Comparison of ENCODE assay signal across 16 cellular contexts in genomic region chr3:33392144-33392543, GRCh38. TPM values are rescaled to one million over a fixed set of nuclear protein-coding genes. Genes with fewer than 3 reads are reported as not detected.
A peak's percentile ranks its signal among the peaks of the same experiment; 100 is the strongest.
DNase-seq lines count a peak whose midpoint lies in the region; ATAC-seq, FAIRE-seq and TF ChIP-seq lines count a peak whose summit lies in the region.
"Had no signal": no experiment of that assay in that cellular context is flagged by ENCODE, and none has a peak within 500 bp of the region (broad histone marks: within the 10 kb centered on the region; RNA-seq: fewer than 3 reads in every experiment).

No MANE protein-coding gene starts in this region.

- no peak overlapping the region for H3K4me3 Mint-ChIP-seq in CD4-positive, alpha-beta memory T cell
- H3K4me3 Mint-ChIP-seq in natural killer cell treated with Interleukin-12 subunit alpha and Interleukin-12 subunit beta and Interleukin-15 and Interleukin-18, amount 100 ng/mL, for 72 hours: no peak overlapping the region
- H3K4me3 Mint-ChIP-seq: activated naive CD4-positive, alpha-beta T cell treated with anti-CD3 and anti-CD28 coated beads, Interleukin-2, amount 10 ng/mL, durations not matched to agents 7 days and 5 days had no signal

- H4K20me1 ChIP-seq in IMR-90 (ENCODE audit: insufficient read depth, low read length): peaks cover 4% of the 10 kb centered on the region; the same call in 1 of the 2 replicates

- FAIRE-seq in pancreas (lab: Jason Lieb, UNC): no peak

- dilution Hi-C loops in IMR-90 (cut with HindIII; ENCODE audit: low sequenced_read_pairs, unreplicated experiment): loop anchor here (25.0 kb wide), 1 partner anchor 255 kb away; no protein-coding TSS in a partner anchor

- no peak overlapping the region; a peak in 1 of 4 replicates for H4K8ac ChIP-seq in IMR-90 (ENCODE audit: low read depth in 2 of 2, low read length in 2 of 2)

- H3K27ac Mint-ChIP-seq in CD4-positive, alpha-beta memory T cell: peak overlapping the region in 5 of 7 donors; percentile 37 to 80 (median 65)
- H3K27ac Mint-ChIP-seq in natural killer cell treated with Interleukin-12 subunit alpha and Interleukin-12 subunit beta and Interleukin-15 and Interleukin-18, amount 100 ng/mL, for 72 hours: peak overlapping the region; percentile 57 to 62

- H3K36me3 ChIP-seq in CD4-positive, alpha-beta memory T cell (ENCODE audit: insufficient read depth, low read length): peaks cover 50% of the 10 kb centered on the region
- H3K36me3 ChIP-seq in IMR-90 (ENCODE audit: control insufficient read depth, insufficient read depth, low read length) (peaks cover 35% of the 10 kb centered on the region), ascending aorta (peaks cover 25 to 71% of the 10 kb centered on the region in 2 donors), pancreas (peaks cover 0 to 27% (median 26%) of the 10 kb centered on the region in 3 donors), adrenal gland (replicated peaks in 1 of 2) (peaks cover 0 to 78% of the 10 kb centered on the region in 2 donors)

- no peak overlapping the region for H3K4me3 ChIP-seq in CD4-positive, alpha-beta memory T cell (ENCODE audit: low read length in 2 of 2)
- H3K4me3 ChIP-seq in IMR-90 (ENCODE audit: insufficient read depth, low read depth, low read length) (no peak overlapping the region), ascending aorta (no peak overlapping the region), pancreas (no peak overlapping the region), adrenal gland (no peak overlapping the region)
- H3K4me3 ChIP-seq: BLaER1, left ventricle myocardium inferior, testis had no signal

- no peak overlapping the region for H3K9ac ChIP-seq in IMR-90 (ENCODE audit: low read depth, low read length)
- H3K9ac ChIP-seq: BLaER1 had no signal

- intact Hi-C loops in CD4-positive, alpha-beta memory T cell (cut with micrococcal nuclease): no loop called here
- intact Hi-C loops in IMR-90 (cut with micrococcal nuclease) (loop anchor here (5.0 kb wide), 1 partner anchor 45 kb away; no protein-coding TSS in a partner anchor), ascending aorta (cut with DNase I) (loop anchor here (2.0 kb wide), 1 partner anchor 49 kb away; the partner anchor contains the start of gene UBP1), pancreas (cut with DNase I) (no loop called here), adrenal gland (cut with DNase I) (no loop called here)

- no peak overlapping the region; the same call in 1 of the 2 replicates for H3K4ac ChIP-seq in IMR-90 (ENCODE audit: low read depth, low read length)

- H3K14ac ChIP-seq in IMR-90 (replicated peaks; ENCODE audit: low read depth, low read length): no peak overlapping the region

- 0 out of 3 replicates have a peak overlapping the region, but pooled peaks have one; percentile 33 for H2BK15ac ChIP-seq in IMR-90 (ENCODE audit: low read depth, low read length)

- WGBS in IMR-90 (ENCODE audit: extremely low coverage in 2 of 2, insufficient read length in 1 of 2), 2 experiments: no CpG with 5 or more reads among the region's 4 CpGs
- WGBS in pancreas, 2 donors: 95 to 96% methylated on average over 4 of the region's 4 CpGs
- whole genome bisulfite sequencing in adrenal gland, 4 donors: 92 to 98% (median 95%) methylated on average over 4 of the region's 4 CpGs

- H3K4me1 Mint-ChIP-seq in CD4-positive, alpha-beta memory T cell: peaks cover 2 to 9% (median 5%) of the 10 kb centered on the region in 4 donors
- peaks cover 11 to 12% of the 10 kb centered on the region in 2 donors for H3K4me1 Mint-ChIP-seq in natural killer cell treated with Interleukin-12 subunit alpha and Interleukin-12 subunit beta and Interleukin-15 and Interleukin-18, amount 100 ng/mL, for 72 hours (ENCODE audit: low read depth in 2 of 2)

- H3K23ac ChIP-seq in IMR-90 (ENCODE audit: low read depth, low read length): no peak overlapping the region

- in situ Hi-C loops in IMR-90 (cut with MboI; ENCODE audit: low sequenced_read_pairs): loop anchor here (10.0 kb wide), 1 partner anchor 323 kb away; the partner anchor contains the start of gene CLASP2

- H3K27me3 Mint-ChIP-seq in CD4-positive, alpha-beta memory T cell: no peaks in the 10 kb centered on the region
- no peaks in the 10 kb centered on the region for H3K27me3 Mint-ChIP-seq in natural killer cell treated with Interleukin-12 subunit alpha and Interleukin-12 subunit beta and Interleukin-15 and Interleukin-18, amount 100 ng/mL, for 72 hours
- H3K27me3 Mint-ChIP-seq: activated naive CD4-positive, alpha-beta T cell treated with anti-CD3 and anti-CD28 coated beads, Interleukin-2, amount 10 ng/mL, durations not matched to agents 7 days and 5 days had no signal

- no TSS peak for BruUV-seq in IMR-90 (replicated peaks; lab: Mats Ljungman, UMichigan)

- no peak for TF ChIP-seq RAD21 in IMR-90 (IDR thresholded peaks at IDR 0.05; ENCODE audit: low read length)

- H2AK9ac ChIP-seq in IMR-90 (replicated peaks; ENCODE audit: low read depth, low read length, poor library complexity): no peak overlapping the region

- H2AFZ ChIP-seq in IMR-90 (replicated peaks; ENCODE audit: low read length, poor library complexity): no peak overlapping the region

- ATAC-seq in IMR-90 (ENCODE audit: low read depth): no peak
- ATAC-seq in natural killer cell treated with Interleukin-12 subunit alpha and Interleukin-12 subunit beta and Interleukin-15 and Interleukin-18, amount 100 ng/mL, for 72 hours: no peak
- ATAC-seq in pancreas: no peak

- no peak overlapping the region for H3K18ac ChIP-seq in IMR-90 (ENCODE audit: low read depth, low read length)

- peaks cover 27 to 53% of the 10 kb centered on the region in 2 experiments for H3K79me1 ChIP-seq in IMR-90 (ENCODE audit: low read depth in 1 of 2, low read length in 2 of 2)

- no peaks in the 10 kb centered on the region for H3K27me3 ChIP-seq in CD4-positive, alpha-beta memory T cell (ENCODE audit: insufficient read depth, low read length)
- H3K27me3 ChIP-seq in IMR-90 (ENCODE audit: control insufficient read depth, insufficient read depth, low read length) (no peaks in the 10 kb centered on the region), ascending aorta (no peaks in the 10 kb centered on the region), pancreas (no peaks in the 10 kb centered on the region), adrenal gland (no peaks in the 10 kb centered on the region)
- H3K27me3 ChIP-seq: BLaER1, testis had no signal

- no peak overlapping the region for H2AK5ac ChIP-seq in IMR-90 (ENCODE audit: low read depth, low read length)

- CTCF ChIA-PET in CD4-positive, alpha-beta memory T cell (lab: Charles Lee; ENCODE audit: partially characterized antibody): no interaction called here
- CTCF ChIA-PET in IMR-90 (lab: Yijun Ruan, JAX): interaction anchor here (0.5 kb wide), 1 partner anchor 148 kb away, joined by 3 read pairs; no protein-coding TSS in a partner anchor

- no peak overlapping the region for H4K5ac ChIP-seq in IMR-90 (ENCODE audit: low read depth, low read length)

- H3K9me3 Mint-ChIP-seq in CD4-positive, alpha-beta memory T cell: no peaks in the 10 kb centered on the region
- H3K9me3 Mint-ChIP-seq in natural killer cell treated with Interleukin-12 subunit alpha and Interleukin-12 subunit beta and Interleukin-15 and Interleukin-18, amount 100 ng/mL, for 72 hours: no peaks in the 10 kb centered on the region
- H3K9me3 Mint-ChIP-seq: activated naive CD4-positive, alpha-beta T cell treated with anti-CD3 and anti-CD28 coated beads, Interleukin-2, amount 10 ng/mL, durations not matched to agents 7 days and 5 days had no signal

- H3K27ac ChIP-seq in CD4-positive, alpha-beta memory T cell (ENCODE audit: low read depth, low read length): no peak overlapping the region
- H3K27ac ChIP-seq in IMR-90 (ENCODE audit: insufficient read depth, low read length) (no peak overlapping the region), ascending aorta (peak overlapping the region; percentile 33 to 55), pancreas (no peak overlapping the region), adrenal gland (no peak overlapping the region)
- H3K27ac ChIP-seq: BLaER1, left ventricle myocardium inferior, testis had no signal

- H3K56ac ChIP-seq in IMR-90 (ENCODE audit: extremely low read depth, insufficient read depth, low read length): no peak overlapping the region

- H2BK20ac ChIP-seq in IMR-90 (ENCODE audit: low read depth, low read length): peak overlapping the region; percentile 24; the same call in 1 of the 2 replicates

- no peak overlapping the region for H3K4me2 ChIP-seq in IMR-90 (ENCODE audit: low read depth, low read length)
- H3K4me2 ChIP-seq: BLaER1 had no signal

- POLR2A ChIA-PET in CD4-positive, alpha-beta memory T cell (lab: Charles Lee; ENCODE audit: partially characterized antibody): no interaction called here
- POLR2A ChIA-PET in IMR-90 (lab: Charles Lee; ENCODE audit: unreplicated experiment): no interaction called here

- DNase-seq in CD4-positive, alpha-beta memory T cell: no peak
- DNase-seq in IMR-90 (no peak), ascending aorta (ENCODE audit: low spot score in 2 of 2) (no peak), pancreas (no peak), NCI-H748 (lab: John Stamatoyannopoulos, UW; ENCODE audit: unreplicated experiment) (no peak), adrenal gland (no peak)
- no peak for DNase-seq in natural killer cell treated with Interleukin-12 subunit alpha and Interleukin-12 subunit beta and Interleukin-15 and Interleukin-18, amount 100 ng/mL, for 72 hours (ENCODE audit: low spot score)
- no peak for DNase-seq in stimulated activated CD8-positive, alpha-beta memory T cell treated with anti-CD3 and anti-CD28 coated beads, Interleukin-4, amount 100 ng/mL, for 48 hours
- DNase-seq: activated naive CD4-positive, alpha-beta T cell treated with anti-CD3 and anti-CD28 coated beads, Interleukin-2, amount 10 ng/mL, durations not matched to agents 7 days and 5 days; central memory CD4-positive, alpha-beta T cell; DND-41; left ventricle myocardium inferior; NCI-H1417 treated with DMSO at 0.1 percent for 48 hours; SHP77; testis had no signal

- H4K91ac ChIP-seq in IMR-90 (ENCODE audit: insufficient read depth, low read depth, low read length): no peak overlapping the region

- H3K9me3 ChIP-seq in CD4-positive, alpha-beta memory T cell (ENCODE audit: control insufficient read depth in 1 of 2, low read length in 2 of 2): no peaks in the 10 kb centered on the region
- H3K9me3 ChIP-seq in IMR-90 (ENCODE audit: control insufficient read depth, insufficient read depth, low read length) (no peaks in the 10 kb centered on the region), ascending aorta (no peaks in the 10 kb centered on the region), pancreas (no peaks in the 10 kb centered on the region), adrenal gland (replicated peaks in 1 of 3) (no peaks in the 10 kb centered on the region)
- H3K9me3 ChIP-seq: BLaER1, left ventricle myocardium inferior, testis had no signal

- H2BK120ac ChIP-seq in IMR-90 (ENCODE audit: low read depth, low read length): no peak overlapping the region

- no peak for TF ChIP-seq CTCF in IMR-90 (conservative IDR thresholded peaks at IDR 0.05; ENCODE audit: low read depth, low read length)
- no peak for TF ChIP-seq CTCF in ascending aorta (IDR thresholded peaks at IDR 0.05)
- TF ChIP-seq CTCF in pancreas (IDR thresholded peaks at IDR 0.05): no peak
- TF ChIP-seq CTCF in adrenal gland (IDR thresholded peaks at IDR 0.05): no peak

- TF ChIP-seq POLR2A in IMR-90 (IDR thresholded peaks at IDR 0.05; ENCODE audit: low read depth, low read length) (no peak), adrenal gland (IDR thresholded peaks at IDR 0.05) (no peak)

- peak overlapping the region; percentile 88 for H2BK5ac ChIP-seq in IMR-90 (ENCODE audit: low read depth, low read length, poor library complexity, severe bottlenecking)

- peaks cover 7% of the 10 kb centered on the region for H3K4me1 ChIP-seq in CD4-positive, alpha-beta memory T cell (ENCODE audit: insufficient read depth, low read length)
- H3K4me1 ChIP-seq in IMR-90 (ENCODE audit: control insufficient read depth, insufficient read depth, low read length) (peaks cover 10% of the 10 kb centered on the region), ascending aorta (peaks cover 0 to 13% of the 10 kb centered on the region in 2 donors), pancreas (no peaks in the 10 kb centered on the region), adrenal gland (replicated peaks in 1 of 2) (no peaks in the 10 kb centered on the region)
- H3K4me1 ChIP-seq: BLaER1, testis had no signal

- peaks cover 10% of the 10 kb centered on the region for H3K9me1 ChIP-seq in IMR-90 (ENCODE audit: insufficient read depth, low read length)

- peaks cover 68 to 80% of the 10 kb centered on the region in 2 donors for H3K36me3 Mint-ChIP-seq in CD4-positive, alpha-beta memory T cell
- H3K36me3 Mint-ChIP-seq in natural killer cell treated with Interleukin-12 subunit alpha and Interleukin-12 subunit beta and Interleukin-15 and Interleukin-18, amount 100 ng/mL, for 72 hours: peaks cover 44% of the 10 kb centered on the region

RNA-seq across cellular contexts. Expression of gene UBP1, which starts 48.1 kb away (rescaled TPM):
- total RNA-seq in CD4-positive, alpha-beta memory T cell: 10 to 100 TPM; 91.8 to 94.1 TPM
- polyA plus RNA-seq in CD4-positive, alpha-beta memory T cell: 10 to 100 TPM in 1 of 2 donors, 1 to 10 TPM in 1; 7.0 to 14.5 TPM
- total RNA-seq in IMR-90 (2012; rRNA removed) (56.3 and 68.6 TPM in 2 replicates), ascending aorta (55.8 TPM), pancreas (10 to 100 TPM; 16.1 to 42.9 (median 21.7) TPM), adrenal gland (10 to 100 TPM; 35.0 to 74.5 (median 50.5) TPM)
- polyA plus RNA-seq in IMR-90 (2012; rRNA removed) (69.1 and 73.8 TPM in 2 replicates), pancreas (10 to 100 TPM; 16.5 to 27.8 TPM), adrenal gland (10 to 100 TPM; 23.7 to 57.4 (median 29.0) TPM)
- polyA plus RNA-seq in IMR-90 (2012; cell fraction: cytosol; rRNA removed): 12.4 and 31.0 TPM in 2 replicates
- 45.9 and 251 TPM in 2 replicates for polyA plus RNA-seq in IMR-90 (2012; cell fraction: nucleus; rRNA removed; ENCODE audit: low replicate concordance)
- 100 to 1,000 TPM in 1 of 2 donors, 10 to 100 TPM in 1; 88.8 to 131 TPM for total RNA-seq in natural killer cell treated with Interleukin-12 subunit alpha and Interleukin-12 subunit beta and Interleukin-15 and Interleukin-18, amount 100 ng/mL, for 72 hours

Comparison
In these comparisons a context has a peak if more than half of its experiments do, and no peak if none do; other contexts are left out.
1. H3K27ac ChIP-seq: peak in ascending aorta (2 of 2); none in CD4-positive, alpha-beta memory T cell (single experiment), IMR-90 (single experiment), pancreas (0 of 4) and adrenal gland (0 of 5).
2. intact Hi-C loops: an anchor here in IMR-90 (5.0 kb wide) and ascending aorta (2.0 kb wide); none called in CD4-positive, alpha-beta memory T cell, pancreas and adrenal gland.